Comparison of ENCODE assay signal across 7 cellular contexts in genomic region chr13:23967792-23968191, GRCh38.
A peak's percentile ranks its signal among the peaks of the same experiment; 100 is the strongest.
DNase-seq lines count a peak whose midpoint lies in the region; ATAC-seq lines count a peak whose summit lies in the region.
"Not testable (repeated sequence)": the region's sequence is repeated elsewhere in the genome, so short reads cannot be mapped to it uniquely, and the experiment has no call there.

No MANE protein-coding gene starts in this region.

- not testable (repeated sequence) for H3K36me3 Mint-ChIP-seq in CD4-positive, alpha-beta memory T cell; T-helper 1 cell treated with Interleukin-12 subunit alpha and Interleukin-12 subunit beta and Interleukin-4 antibody, amounts not matched to agents 30 μg/mL and 1 μg/mL, for 36 hours (ENCODE audit: low read depth); activated CD4-positive, alpha-beta T cell treated with anti-CD3 and anti-CD28 coated beads, Interleukin-2, amount 10 ng/mL, durations not matched to agents 7 days and 5 days (ENCODE audit: low read depth); activated CD8-positive, alpha-beta memory T cell treated with anti-CD3 and anti-CD28 coated beads, Interleukin-2, amount 10 ng/mL, durations not matched to agents 7 days and 5 days; activated T-helper 2 cell treated with anti-CD3 and anti-CD28 coated beads, Interferon-gamma antibody, Interleukin-2, Interleukin-4, amounts not matched to agents 10 μg/mL and 5 μg/mL and 100 μg/mL, durations not matched to agents 14 hours and 24 hours and 36 hours (ENCODE audit: low read depth); activated naive CD8-positive, alpha-beta T cell treated with anti-CD3 and anti-CD28 coated beads, Interleukin-2, amount 50 U/mL, for 24 hours (ENCODE audit: low read depth); naive thymus-derived CD8-positive, alpha-beta T cell

- peak overlapping the region in 6 of 7 donors; percentile 53 to 91 (median 81) for H3K27ac Mint-ChIP-seq in CD4-positive, alpha-beta memory T cell
- peak overlapping the region; percentile 94 for H3K27ac Mint-ChIP-seq in T-helper 1 cell treated with Interleukin-12 subunit alpha and Interleukin-12 subunit beta and Interleukin-4 antibody, amounts not matched to agents 30 μg/mL and 1 μg/mL, for 36 hours
- peak overlapping the region; percentile 87 for H3K27ac Mint-ChIP-seq in activated CD4-positive, alpha-beta T cell treated with anti-CD3 and anti-CD28 coated beads, Interleukin-2, amount 10 ng/mL, durations not matched to agents 7 days and 5 days
- H3K27ac Mint-ChIP-seq in activated CD8-positive, alpha-beta memory T cell treated with anti-CD3 and anti-CD28 coated beads, Interleukin-2, amount 10 ng/mL, durations not matched to agents 7 days and 5 days, result peak overlapping the region; percentile 63
- H3K27ac Mint-ChIP-seq in activated T-helper 2 cell treated with anti-CD3 and anti-CD28 coated beads, Interferon-gamma antibody, Interleukin-2, Interleukin-4, amounts not matched to agents 10 μg/mL and 5 μg/mL and 100 μg/mL, durations not matched to agents 14 hours and 24 hours and 36 hours, result peak overlapping the region; percentile 70
- peak overlapping the region; percentile 16 for H3K27ac Mint-ChIP-seq in activated naive CD8-positive, alpha-beta T cell treated with anti-CD3 and anti-CD28 coated beads, Interleukin-2, amount 50 U/mL, for 24 hours
- H3K27ac Mint-ChIP-seq in naive thymus-derived CD8-positive, alpha-beta T cell, result peak overlapping the region in 6 of 10 donors; percentile 31 to 90 (median 60)

- H3K36me3 ChIP-seq in CD4-positive, alpha-beta memory T cell (ENCODE audit: insufficient read depth, low read length), result not testable (repeated sequence)

- H3K4me3 ChIP-seq in CD4-positive, alpha-beta memory T cell (ENCODE audit: low read length in 2 of 2), result not testable (repeated sequence)

- POLR2A ChIA-PET in CD4-positive, alpha-beta memory T cell (lab: Charles Lee; ENCODE audit: partially characterized antibody), result interaction anchor here (1.2 kb wide), 1 partner anchor 19 kb away, joined by 3 read pairs; no protein-coding TSS in a partner anchor
- POLR2A ChIA-PET in activated CD4-positive, alpha-beta T cell treated with anti-CD3 and anti-CD28 coated beads, Interleukin-2, amount 10 ng/mL, durations not matched to agents 7 days and 5 days (lab: Charles Lee), result interaction anchor here (0.6 kb wide), 1 partner anchor 70 kb away, joined by 3 read pairs; no protein-coding TSS in a partner anchor
- POLR2A ChIA-PET in naive thymus-derived CD8-positive, alpha-beta T cell (lab: Charles Lee), result not testable (repeated sequence)

- H3K27me3 Mint-ChIP-seq in CD4-positive, alpha-beta memory T cell; T-helper 1 cell treated with Interleukin-12 subunit alpha and Interleukin-12 subunit beta and Interleukin-4 antibody, amounts not matched to agents 30 μg/mL and 1 μg/mL, for 36 hours (ENCODE audit: low read depth); activated CD4-positive, alpha-beta T cell treated with anti-CD3 and anti-CD28 coated beads, Interleukin-2, amount 10 ng/mL, durations not matched to agents 7 days and 5 days; activated CD8-positive, alpha-beta memory T cell treated with anti-CD3 and anti-CD28 coated beads, Interleukin-2, amount 10 ng/mL, durations not matched to agents 7 days and 5 days; activated T-helper 2 cell treated with anti-CD3 and anti-CD28 coated beads, Interferon-gamma antibody, Interleukin-2, Interleukin-4, amounts not matched to agents 10 μg/mL and 5 μg/mL and 100 μg/mL, durations not matched to agents 14 hours and 24 hours and 36 hours (ENCODE audit: low read depth); activated naive CD8-positive, alpha-beta T cell treated with anti-CD3 and anti-CD28 coated beads, Interleukin-2, amount 50 U/mL, for 24 hours; naive thymus-derived CD8-positive, alpha-beta T cell: not testable (repeated sequence)

- not testable (repeated sequence) for ATAC-seq in activated CD8-positive, alpha-beta memory T cell treated with anti-CD3 and anti-CD28 coated beads, Interleukin-2, amount 10 ng/mL, durations not matched to agents 7 days and 5 days; activated naive CD8-positive, alpha-beta T cell treated with anti-CD3 and anti-CD28 coated beads, Interleukin-2, amount 50 U/mL, for 24 hours; naive thymus-derived CD8-positive, alpha-beta T cell

- peaks cover 10 to 28% (median 18%) of the 10 kb centered on the region in 4 donors for H3K4me1 Mint-ChIP-seq in CD4-positive, alpha-beta memory T cell
- H3K4me1 Mint-ChIP-seq in T-helper 1 cell treated with Interleukin-12 subunit alpha and Interleukin-12 subunit beta and Interleukin-4 antibody, amounts not matched to agents 30 μg/mL and 1 μg/mL, for 36 hours (ENCODE audit: low read depth), result peaks cover 41% of the 10 kb centered on the region
- peaks cover 39% of the 10 kb centered on the region for H3K4me1 Mint-ChIP-seq in activated CD4-positive, alpha-beta T cell treated with anti-CD3 and anti-CD28 coated beads, Interleukin-2, amount 10 ng/mL, durations not matched to agents 7 days and 5 days
- peaks cover 42% of the 10 kb centered on the region for H3K4me1 Mint-ChIP-seq in activated CD8-positive, alpha-beta memory T cell treated with anti-CD3 and anti-CD28 coated beads, Interleukin-2, amount 10 ng/mL, durations not matched to agents 7 days and 5 days
- peaks cover 31% of the 10 kb centered on the region for H3K4me1 Mint-ChIP-seq in activated T-helper 2 cell treated with anti-CD3 and anti-CD28 coated beads, Interferon-gamma antibody, Interleukin-2, Interleukin-4, amounts not matched to agents 10 μg/mL and 5 μg/mL and 100 μg/mL, durations not matched to agents 14 hours and 24 hours and 36 hours (ENCODE audit: low read depth)
- H3K4me1 Mint-ChIP-seq in activated naive CD8-positive, alpha-beta T cell treated with anti-CD3 and anti-CD28 coated beads, Interleukin-2, amount 50 U/mL, for 24 hours, result peaks cover 18% of the 10 kb centered on the region
- peaks cover 10 to 17% (median 14%) of the 10 kb centered on the region in 4 donors for H3K4me1 Mint-ChIP-seq in naive thymus-derived CD8-positive, alpha-beta T cell

- H3K4me1 ChIP-seq in CD4-positive, alpha-beta memory T cell (ENCODE audit: insufficient read depth, low read length), result not testable (repeated sequence)

- intact Hi-C loops in CD4-positive, alpha-beta memory T cell (cut with micrococcal nuclease), result loop anchor here (2.0 to 5.0 kb wide), 2 partner anchors 85 to 303 kb away; no protein-coding TSS in a partner anchor
- intact Hi-C loops in activated T-helper 2 cell treated with anti-CD3 and anti-CD28 coated beads, Interferon-gamma antibody, Interleukin-2, Interleukin-4, amounts not matched to agents 10 μg/mL and 5 μg/mL and 100 μg/mL, durations not matched to agents 14 hours and 24 hours and 36 hours (cut with micrococcal nuclease), result loop anchor here (2.0 to 10.0 kb wide), 8 partner anchors 13 to 593 kb away; partner anchors contain the start of genes PARP4 and SPATA13

- not testable (repeated sequence) for H3K27ac ChIP-seq in CD4-positive, alpha-beta memory T cell (ENCODE audit: low read depth, low read length)

- CTCF ChIA-PET in CD4-positive, alpha-beta memory T cell (lab: Charles Lee; ENCODE audit: partially characterized antibody), result interaction anchor here (1.5 kb wide), 1 partner anchor 19 kb away, joined by 3 read pairs; no protein-coding TSS in a partner anchor
- CTCF ChIA-PET in activated CD4-positive, alpha-beta T cell treated with anti-CD3 and anti-CD28 coated beads, Interleukin-2, amount 10 ng/mL, durations not matched to agents 7 days and 5 days (lab: Charles Lee), result interaction anchor here (2.1 kb wide), 1 partner anchor 8 kb away, joined by 4 read pairs; no protein-coding TSS in a partner anchor
- CTCF ChIA-PET in activated CD8-positive, alpha-beta memory T cell treated with anti-CD3 and anti-CD28 coated beads, Interleukin-2, amount 10 ng/mL, durations not matched to agents 7 days and 5 days (lab: Charles Lee), result interaction anchor here (0.9 kb wide), 1 partner anchor 71 kb away, joined by 3 read pairs; the partner anchor contains the start of gene C1QTNF9B

- H3K27me3 ChIP-seq in CD4-positive, alpha-beta memory T cell (ENCODE audit: insufficient read depth, low read length), result not testable (repeated sequence)

- not testable (repeated sequence) for H3K9me3 ChIP-seq in CD4-positive, alpha-beta memory T cell (ENCODE audit: control insufficient read depth in 1 of 2, low read length in 2 of 2)

- not testable (repeated sequence) for H3K9me3 Mint-ChIP-seq in CD4-positive, alpha-beta memory T cell; T-helper 1 cell treated with Interleukin-12 subunit alpha and Interleukin-12 subunit beta and Interleukin-4 antibody, amounts not matched to agents 30 μg/mL and 1 μg/mL, for 36 hours; activated CD4-positive, alpha-beta T cell treated with anti-CD3 and anti-CD28 coated beads, Interleukin-2, amount 10 ng/mL, durations not matched to agents 7 days and 5 days; activated CD8-positive, alpha-beta memory T cell treated with anti-CD3 and anti-CD28 coated beads, Interleukin-2, amount 10 ng/mL, durations not matched to agents 7 days and 5 days (ENCODE audit: low read depth); activated T-helper 2 cell treated with anti-CD3 and anti-CD28 coated beads, Interferon-gamma antibody, Interleukin-2, Interleukin-4, amounts not matched to agents 10 μg/mL and 5 μg/mL and 100 μg/mL, durations not matched to agents 14 hours and 24 hours and 36 hours; activated naive CD8-positive, alpha-beta T cell treated with anti-CD3 and anti-CD28 coated beads, Interleukin-2, amount 50 U/mL, for 24 hours; naive thymus-derived CD8-positive, alpha-beta T cell

- peak overlapping the region in 6 of 8 donors; percentile 17 to 75 (median 59) for H3K4me3 Mint-ChIP-seq in CD4-positive, alpha-beta memory T cell
- H3K4me3 Mint-ChIP-seq in T-helper 1 cell treated with Interleukin-12 subunit alpha and Interleukin-12 subunit beta and Interleukin-4 antibody, amounts not matched to agents 30 μg/mL and 1 μg/mL, for 36 hours, result peak overlapping the region; percentile 72
- H3K4me3 Mint-ChIP-seq in activated CD4-positive, alpha-beta T cell treated with anti-CD3 and anti-CD28 coated beads, Interleukin-2, amount 10 ng/mL, durations not matched to agents 7 days and 5 days, result peak overlapping the region; percentile 54
- H3K4me3 Mint-ChIP-seq in activated CD8-positive, alpha-beta memory T cell treated with anti-CD3 and anti-CD28 coated beads, Interleukin-2, amount 10 ng/mL, durations not matched to agents 7 days and 5 days, result peak overlapping the region; percentile 25
- H3K4me3 Mint-ChIP-seq in activated T-helper 2 cell treated with anti-CD3 and anti-CD28 coated beads, Interferon-gamma antibody, Interleukin-2, Interleukin-4, amounts not matched to agents 10 μg/mL and 5 μg/mL and 100 μg/mL, durations not matched to agents 14 hours and 24 hours and 36 hours (ENCODE audit: low read depth), result peak overlapping the region; percentile 49
- H3K4me3 Mint-ChIP-seq in activated naive CD8-positive, alpha-beta T cell treated with anti-CD3 and anti-CD28 coated beads, Interleukin-2, amount 50 U/mL, for 24 hours, result peak overlapping the region; percentile 3
- peak overlapping the region in 6 of 10 donors; percentile 26 to 70 (median 54) for H3K4me3 Mint-ChIP-seq in naive thymus-derived CD8-positive, alpha-beta T cell

- not testable (repeated sequence) for DNase-seq in CD4-positive, alpha-beta memory T cell; activated CD4-positive, alpha-beta T cell treated with anti-CD3 and anti-CD28 coated beads, Interleukin-2, amount 10 ng/mL, durations not matched to agents 7 days and 5 days; activated CD8-positive, alpha-beta memory T cell treated with anti-CD3 and anti-CD28 coated beads, Interleukin-2, amount 10 ng/mL, durations not matched to agents 7 days and 5 days; activated T-helper 2 cell treated with anti-CD3 and anti-CD28 coated beads, Interferon-gamma antibody, Interleukin-2, Interleukin-4, amounts not matched to agents 10 μg/mL and 5 μg/mL and 100 μg/mL, durations not matched to agents 14 hours and 24 hours and 36 hours (ENCODE audit: low spot score); activated naive CD8-positive, alpha-beta T cell treated with anti-CD3 and anti-CD28 coated beads, Interleukin-2, amount 50 U/mL, for 24 hours; naive thymus-derived CD8-positive, alpha-beta T cell

Comparison
In these comparisons a context has a peak if more than half of its experiments do, and no peak if none do; other contexts are left out.
1. H3K27ac Mint-ChIP-seq: peak in every context shown above with its lines; median percentile 94 in T-helper 1 cell treated with Interleukin-12 subunit alpha and Interleukin-12 subunit beta and Interleukin-4 antibody, amounts not matched to agents 30 μg/mL and 1 μg/mL, for 36 hours; 87 in activated CD4-positive, alpha-beta T cell treated with anti-CD3 and anti-CD28 coated beads, Interleukin-2, amount 10 ng/mL, durations not matched to agents 7 days and 5 days; 81 in CD4-positive, alpha-beta memory T cell; 70 in activated T-helper 2 cell treated with anti-CD3 and anti-CD28 coated beads, Interferon-gamma antibody, Interleukin-2, Interleukin-4, amounts not matched to agents 10 μg/mL and 5 μg/mL and 100 μg/mL, durations not matched to agents 14 hours and 24 hours and 36 hours; 63 in activated CD8-positive, alpha-beta memory T cell treated with anti-CD3 and anti-CD28 coated beads, Interleukin-2, amount 10 ng/mL, durations not matched to agents 7 days and 5 days; 60 in naive thymus-derived CD8-positive, alpha-beta T cell; 16 in activated naive CD8-positive, alpha-beta T cell treated with anti-CD3 and anti-CD28 coated beads, Interleukin-2, amount 50 U/mL, for 24 hours.
2. H3K4me3 Mint-ChIP-seq: peak in every context shown above with its lines; median percentile 72 in T-helper 1 cell treated with Interleukin-12 subunit alpha and Interleukin-12 subunit beta and Interleukin-4 antibody, amounts not matched to agents 30 μg/mL and 1 μg/mL, for 36 hours; 59 in CD4-positive, alpha-beta memory T cell; 54 in activated CD4-positive, alpha-beta T cell treated with anti-CD3 and anti-CD28 coated beads, Interleukin-2, amount 10 ng/mL, durations not matched to agents 7 days and 5 days; 54 in naive thymus-derived CD8-positive, alpha-beta T cell; 49 in activated T-helper 2 cell treated with anti-CD3 and anti-CD28 coated beads, Interferon-gamma antibody, Interleukin-2, Interleukin-4, amounts not matched to agents 10 μg/mL and 5 μg/mL and 100 μg/mL, durations not matched to agents 14 hours and 24 hours and 36 hours; 25 in activated CD8-positive, alpha-beta memory T cell treated with anti-CD3 and anti-CD28 coated beads, Interleukin-2, amount 10 ng/mL, durations not matched to agents 7 days and 5 days; 3 in activated naive CD8-positive, alpha-beta T cell treated with anti-CD3 and anti-CD28 coated beads, Interleukin-2, amount 50 U/mL, for 24 hours.